In the genomic region with DNA sequence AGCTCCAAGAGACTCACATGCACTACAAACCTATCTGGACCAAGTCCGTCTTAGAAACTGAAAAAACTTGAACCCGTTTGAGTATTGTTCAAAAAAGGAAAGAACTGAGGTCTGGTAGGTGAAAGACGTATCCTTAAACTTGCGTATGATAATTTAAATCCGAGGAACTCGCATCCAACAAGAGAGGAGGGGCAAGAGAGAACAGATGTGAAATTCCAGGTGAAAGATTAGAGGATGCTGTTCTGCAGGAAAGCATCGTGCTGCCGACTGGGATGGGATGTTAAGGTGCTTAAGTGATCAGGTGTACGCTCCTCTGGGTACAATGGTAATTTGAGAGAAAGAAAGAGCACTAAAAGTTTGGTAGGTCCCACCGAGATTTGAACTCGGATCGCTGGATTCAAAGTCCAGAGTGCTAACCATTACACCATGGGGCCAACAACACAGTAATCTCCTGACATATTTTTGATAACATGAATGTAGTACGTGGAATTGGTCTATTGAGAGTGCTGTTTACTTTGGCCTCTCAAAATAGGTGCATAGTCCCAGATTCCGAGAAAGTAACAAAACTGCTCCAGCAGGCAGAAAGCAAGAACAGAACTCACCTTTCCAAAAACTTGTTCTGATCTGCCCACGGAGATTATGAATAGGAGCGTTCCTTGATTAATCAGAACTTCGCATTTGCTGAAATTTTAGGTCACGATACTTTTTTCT, we compare ENCODE assay signal across 8 cellular contexts. TPM values are rescaled to one million over a fixed set of nuclear protein-coding genes. Genes with fewer than 3 reads are reported as not detected.
DNase-seq lines count a peak whose midpoint lies in the region; ATAC-seq, FAIRE-seq and TF ChIP-seq lines count a peak whose summit lies in the region.

No MANE protein-coding gene starts in this region.

- peaks cover 0 to 18% (median 0%) of the 10 kb centered on the region in 5 experiments for H3K9me3 Mint-ChIP-seq in brain

- H3K4me3 Mint-ChIP-seq in brain = peak overlapping the region; percentile 85 to 89 (median 87)

- H3K4me1 ChIP-seq in small intestine (ENCODE audit: control insufficient read depth in 2 of 2, insufficient read depth in 1 of 2, low read depth in 1 of 2, low read length in 1 of 2) = no peaks in the 10 kb centered on the region

- no peaks in the 10 kb centered on the region for H3K9me3 ChIP-seq in small intestine (ENCODE audit: control insufficient read depth, low read depth)

- FAIRE-seq in small intestine (lab: Jason Lieb, UNC) = no peak

- no peaks in the 10 kb centered on the region for H3K36me3 Mint-ChIP-seq in brain

- peaks cover 22% of the 10 kb centered on the region for H3K27me3 Mint-ChIP-seq in brain

- H3K4me1 Mint-ChIP-seq in brain = peaks cover 28% of the 10 kb centered on the region

- peak; percentile 13 to 48 for TF ChIP-seq CTCF in brain (conservative IDR thresholded peaks at IDR 0.05)

- H3K36me3 ChIP-seq in small intestine (ENCODE audit: control insufficient read depth in 2 of 2, insufficient read depth in 2 of 2, low read length in 2 of 2) = no peaks in the 10 kb centered on the region

- peak overlapping the region in 1 of 2 donors; percentile 72 for H3K27ac ChIP-seq in small intestine (ENCODE audit: low read depth in 1 of 2, low read length in 1 of 2)

- 6% methylated on average over 18 of the region's 18 CpGs for WGBS in small intestine, 3 donors

- no peak overlapping the region for H3K4me3 ChIP-seq in small intestine (ENCODE audit: low read depth in 1 of 2, low read length in 2 of 2)

- no peaks in the 10 kb centered on the region for H3K27me3 ChIP-seq in small intestine (ENCODE audit: control insufficient read depth in 2 of 2, insufficient read depth in 2 of 2, low read length in 2 of 2)

- peak overlapping the region; percentile 26 to 92 (median 54) for H3K27ac Mint-ChIP-seq in brain

- no peak for ATAC-seq in GM19463 (IDR thresholded peaks at IDR 0.05; ENCODE audit: unreplicated experiment)

- peak; percentile 37 for DNase-seq in NCI-H1436 (lab: John Stamatoyannopoulos, UW)
- DNase-seq in NCI-H1436 treated with DMSO at 0.1 percent for 48 hours (lab: John Stamatoyannopoulos, UW) = no peak
- peak; percentile 67 for DNase-seq in NCI-H1105 (lab: John Stamatoyannopoulos, UW)
- DNase-seq in SW 1271 (lab: John Stamatoyannopoulos, UW) = peak; percentile 43 to 85
- peak; percentile 26 for DNase-seq in iPS-NIHi7 (ENCODE audit: extremely low spot score)
- peak; percentile 83 for DNase-seq in small intestine

RNA-seq across cellular contexts. Expression of a gene that starts 53.5 kb away (rescaled TPM):
- polyA plus RNA-seq in brain (ENCODE audit: insufficient read depth, low read depth, low replicate concordance) (4.1 TPM), small intestine (10 to 100 TPM; 17.7 to 37.1 (median 29.5) TPM)
